9 cellular contexts compared by ENCODE assay signal in genomic region chr2:233386382-233387041, GRCh38. TPM values are rescaled to one million over a fixed set of nuclear protein-coding genes. Genes with fewer than 3 reads are reported as not detected.
A peak's percentile ranks its signal among the peaks of the same experiment; 100 is the strongest.
DNase-seq lines count a peak whose midpoint lies in the region; ATAC-seq and TF ChIP-seq lines count a peak whose summit lies in the region.
"Had no signal": no experiment of that assay in that cellular context is flagged by ENCODE, and none has a peak within 500 bp of the region (broad histone marks: within the 10 kb centered on the region; RNA-seq: fewer than 3 reads in every experiment).

No MANE protein-coding gene starts in this region.

- H3K9me3 ChIP-seq in breast epithelium, result no peaks in the 10 kb centered on the region
- H3K9me3 ChIP-seq in lung (ENCODE audit: control insufficient read depth in 2 of 2, insufficient read depth in 1 of 2, low read length in 1 of 2), result no peaks in the 10 kb centered on the region

- DNase-seq in Right ventricle myocardium inferior (ENCODE audit: missing footprints), result no peak
- no peak for DNase-seq in cardiac septum (ENCODE audit: low spot score)
- no peak for DNase-seq in breast epithelium (ENCODE audit: low spot score in 2 of 2)
- DNase-seq in lung (ENCODE audit: low spot score), result no peak
- DNase-seq in SKM-1 treated with dmso at 0.1 percent for 144 hours (lab: John Stamatoyannopoulos, UW; ENCODE audit: unreplicated experiment), result no peak
- DNase-seq in stimulated activated naive CD4-positive, alpha-beta T cell treated with Interleukin-2 at 50 U/mL for 16 hours (lab: John Stamatoyannopoulos, UW), result no peak
- DNase-seq in NCI-H510A treated with DMSO at 0.1 percent for 48 hours (lab: John Stamatoyannopoulos, UW), result no peak
- DNase-seq: DMS53 had no signal

- TF ChIP-seq POLR2A in breast epithelium (IDR thresholded peaks at IDR 0.05), result no peak

- H3K27me3 ChIP-seq in breast epithelium, result no peaks in the 10 kb centered on the region
- H3K27me3 ChIP-seq in lung (ENCODE audit: control insufficient read depth, insufficient read depth), result no peaks in the 10 kb centered on the region

- no peaks in the 10 kb centered on the region for H3K36me3 ChIP-seq in breast epithelium
- peaks cover 0 to 6% of the 10 kb centered on the region in 2 donors for H3K36me3 ChIP-seq in lung (ENCODE audit: control insufficient read depth in 2 of 2, insufficient read depth in 2 of 2, low read length in 2 of 2)
- H3K36me3 ChIP-seq in urinary bladder (ENCODE audit: insufficient read depth), result no peaks in the 10 kb centered on the region

- peaks cover 5 to 9% of the 10 kb centered on the region in 2 donors for H3K4me1 ChIP-seq in breast epithelium
- peaks cover 8 to 19% of the 10 kb centered on the region in 2 donors for H3K4me1 ChIP-seq in lung (ENCODE audit: control insufficient read depth in 2 of 2, insufficient read depth in 2 of 2, low read length in 2 of 2)
- H3K4me1 ChIP-seq in urinary bladder (ENCODE audit: insufficient read depth), result no peaks in the 10 kb centered on the region

- H3K4me3 ChIP-seq in breast epithelium (no peak overlapping the region), lung (no peak overlapping the region), urinary bladder (ENCODE audit: low read depth, low read length) (no peak overlapping the region)

- WGBS in lung, 2 donors, result 61 to 66% methylated on average over 13 of the region's 13 CpGs
- WGBS in urinary bladder, result 44% methylated on average over 13 of the region's 13 CpGs

- H3K27ac ChIP-seq in breast epithelium (peak overlapping the region; percentile 70 to 83), lung (ENCODE audit: low read depth in 1 of 2, low read length in 1 of 2) (peak overlapping the region; percentile 24 to 81), urinary bladder (ENCODE audit: low read depth) (peak overlapping the region; percentile 13)

- TF ChIP-seq CTCF in breast epithelium (IDR thresholded peaks at IDR 0.05) (no peak), lung (IDR thresholded peaks at IDR 0.05; ENCODE audit: control extremely low read depth, extremely low read depth) (no peak)

- intact Hi-C loops in Right ventricle myocardium inferior (cut with DNase I), result loop anchor here (2.0 kb wide), 1 partner anchor 30 kb away; no protein-coding TSS in a partner anchor
- intact Hi-C loops in cardiac septum (cut with DNase I), result loop anchor here (2.0 kb wide), 2 partner anchors 22 to 32 kb away; partner anchors contain the start of gene DGKD
- intact Hi-C loops in breast epithelium (cut with DNase I; ENCODE audit: low total_unique reads), result no loop called here

- peak; percentile 35 for ATAC-seq in Right ventricle myocardium inferior
- no peak for ATAC-seq in lung (ENCODE audit: insufficient read depth, low FRiP score)

RNA-seq across cellular contexts. Expression of gene DGKD, which starts 32.2 kb away (rescaled TPM):
- total RNA-seq in Right ventricle myocardium inferior (29.2 TPM), cardiac septum (100 TPM), breast epithelium (10 to 100 TPM; 17.1 to 41.3 (median 37.3) TPM), lung (10 to 100 TPM; 30.3 to 77.4 TPM), urinary bladder (26.4 TPM)
- polyA plus RNA-seq in lung (10 to 100 TPM; 34.6 to 53.5 TPM), urinary bladder (13.3 TPM)

Comparison
In these comparisons a context has a peak if more than half of its experiments do, and no peak if none do; other contexts are left out.
1. H3K27ac ChIP-seq: peak in every context shown above with its lines; median percentile 76 in breast epithelium; 52 in lung; 13 in urinary bladder.